Comparison of ENCODE assay signal across 8 cellular contexts in the genomic region with DNA sequence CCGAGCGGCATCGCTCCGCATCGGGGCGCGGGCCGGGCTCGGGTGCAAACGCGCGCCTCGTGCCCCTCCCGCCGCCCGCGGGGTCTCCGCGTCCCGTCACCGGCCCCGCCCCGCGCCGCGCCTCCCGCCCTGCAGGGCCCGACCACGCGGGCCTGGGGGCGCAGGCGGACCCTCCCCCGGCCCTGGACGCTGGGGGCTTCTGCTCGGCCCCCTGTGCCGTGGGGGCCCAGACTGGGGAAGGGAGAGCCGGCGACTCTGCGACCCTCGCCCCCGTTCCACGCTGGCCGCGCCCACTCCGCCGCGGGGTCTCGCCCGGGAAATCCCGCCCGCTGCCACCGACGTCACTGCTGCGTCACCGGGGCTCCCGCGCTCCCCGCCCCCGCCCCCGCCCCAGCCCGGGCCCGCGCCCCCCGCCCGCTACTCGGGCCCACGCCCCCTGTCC. TPM values are rescaled to one million over a fixed set of nuclear protein-coding genes. Genes with fewer than 3 reads are reported as not detected.
A peak's percentile ranks its signal among the peaks of the same experiment; 100 is the strongest.
DNase-seq lines count a peak whose midpoint lies in the region; ATAC-seq, FAIRE-seq and TF ChIP-seq lines count a peak whose summit lies in the region.

Gene GNG4, minus strand, starts transcription at position 63 of the 442 bp plus-strand sequence. CDS start 65,946 bp downstream, outside the sequence.

- no peak for ATAC-seq in Right ventricle myocardium superior (ENCODE audit: poor library complexity)
- no peak for ATAC-seq in activated T-helper 17 cell treated with anti-CD3 and anti-CD28 coated beads, Interleukin-2, amount 50 U/mL, for 72 hours (replicated peaks)

- FAIRE-seq in GM12892 (lab: Jason Lieb, UNC), result no peak

- peak in 1 of 2 donors; percentile 36 for DNase-seq in cardiac muscle cell (ENCODE audit: low read depth in 1 of 2, low spot score in 1 of 2)
- no peak for DNase-seq in Right ventricle myocardium superior
- peak; percentile 80 for DNase-seq in NCI-H1092 treated with DMSO at 0.1 percent for 48 hours (lab: John Stamatoyannopoulos, UW)
- DNase-seq in stimulated activated CD4-positive, alpha-beta T cell treated with anti-CD3 and anti-CD28 coated beads, TNF-alpha, amount 100 ng/mL, for 4 hours (ENCODE audit: low read depth in 3 of 3), result peak in 2 of 3 experiments; percentile 16 to 24
- DNase-seq in EL, result no peak
- DNase-seq in GM12892 (ENCODE audit: insufficient read length), result no peak

- H3K4me3 ChIP-seq in cardiac muscle cell (peak within 1 kb of the TSS; percentile 43), iPS-11a (ENCODE audit: low read depth, low read length) (peak within 1 kb of the TSS; percentile 69)

- H3K4me1 ChIP-seq in cardiac muscle cell (ENCODE audit: low read depth), result peaks cover 6% of the 10 kb centered on the region

- H3K36me3 ChIP-seq in cardiac muscle cell, result no peaks in the 10 kb centered on the region

- no peaks in the 10 kb centered on the region for H3K9me3 ChIP-seq in cardiac muscle cell (ENCODE audit: low read depth)

- H3K27me3 ChIP-seq in cardiac muscle cell, result peaks cover 58% of the 10 kb centered on the region

- peak within 1 kb of the TSS; percentile 79 for H3K4me3 Mint-ChIP-seq in activated T-helper 17 cell treated with anti-CD3 and anti-CD28 coated beads, Interleukin-2, amount 50 U/mL, for 72 hours

- no peak within 1 kb of the TSS for H3K27ac Mint-ChIP-seq in activated T-helper 17 cell treated with anti-CD3 and anti-CD28 coated beads, Interleukin-2, amount 50 U/mL, for 72 hours

- TF ChIP-seq CTCF in cardiac muscle cell (IDR thresholded peaks at IDR 0.05; ENCODE audit: low read depth, low read length), result no peak

- peaks cover 5% of the 10 kb centered on the region for H3K4me1 Mint-ChIP-seq in activated T-helper 17 cell treated with anti-CD3 and anti-CD28 coated beads, Interleukin-2, amount 50 U/mL, for 72 hours

- intact Hi-C loops in Right ventricle myocardium superior (cut with DNase I), result no loop called here

- no peak for TF ChIP-seq POLR2A in GM12892 (IDR thresholded peaks at IDR 0.05; ENCODE audit: low read depth, low read length)

- H3K36me3 Mint-ChIP-seq in activated T-helper 17 cell treated with anti-CD3 and anti-CD28 coated beads, Interleukin-2, amount 50 U/mL, for 72 hours (ENCODE audit: low read depth), result peaks cover 13% of the 10 kb centered on the region

- peaks cover 53% of the 10 kb centered on the region for H3K27me3 Mint-ChIP-seq in activated T-helper 17 cell treated with anti-CD3 and anti-CD28 coated beads, Interleukin-2, amount 50 U/mL, for 72 hours

- H3K27ac ChIP-seq in cardiac muscle cell, result no peak within 1 kb of the TSS

- peaks cover 4% of the 10 kb centered on the region for H3K9me3 Mint-ChIP-seq in activated T-helper 17 cell treated with anti-CD3 and anti-CD28 coated beads, Interleukin-2, amount 50 U/mL, for 72 hours

RNA-seq across cellular contexts. Expression of gene GNG4, which starts in this region (rescaled TPM):
- 0.18 and 0.24 TPM in 2 replicates for total RNA-seq in cardiac muscle cell
- 0.44 TPM in 1 of 2 replicates, not detected in the other for polyA plus RNA-seq in cardiac muscle cell
- not detected for total RNA-seq in Right ventricle myocardium superior
- 1 to 10 TPM in 1 of 2 donors, under 1 TPM in 1; 0.32 to 2.1 TPM for total RNA-seq in activated T-helper 17 cell treated with anti-CD3 and anti-CD28 coated beads, Interleukin-2, amount 50 U/mL, for 72 hours
- not detected for polyA plus RNA-seq in GM12892 (2012; ENCODE audit: missing spikeins)

Comparison
In these comparisons a context has a peak if more than half of its experiments do, and no peak if none do; other contexts are left out.
1. DNase-seq: peak in NCI-H1092 treated with DMSO at 0.1 percent for 48 hours (single experiment) and stimulated activated CD4-positive, alpha-beta T cell treated with anti-CD3 and anti-CD28 coated beads, TNF-alpha, amount 100 ng/mL, for 4 hours (2 of 3); none in Right ventricle myocardium superior (single experiment), EL (single experiment) and GM12892 (single experiment).